ENCODE assay signal across 18 cellular contexts in genomic region chr15:81962438-81962837, GRCh38.
"Had no signal": no experiment of that assay in that cellular context is flagged by ENCODE, and none has a peak within 500 bp of the region (broad histone marks: within the 10 kb centered on the region; RNA-seq: fewer than 3 reads in every experiment).

No MANE protein-coding gene starts in this region.

- H3K36me3 ChIP-seq: esophagus muscularis mucosa, gastroesophageal sphincter, heart left ventricle, left lung, lower lobe of right lung had no signal

- H3K9me3 ChIP-seq: esophagus muscularis mucosa, gastroesophageal sphincter, lower lobe of right lung, mucosa of descending colon had no signal

- H3K4me1 ChIP-seq: esophagus muscularis mucosa, foreskin keratinocyte, gastroesophageal sphincter, heart left ventricle, left lung, lower lobe of right lung had no signal

- H3K4me3 ChIP-seq: coronary artery, dorsolateral prefrontal cortex, esophagus muscularis mucosa, gastroesophageal sphincter, heart left ventricle, hepatocyte, left lung, lower lobe of right lung, mucosa of descending colon had no signal

- ATAC-seq: foreskin keratinocyte; gastroesophageal sphincter; heart left ventricle; left cardiac atrium; left lung; left ventricle myocardium superior; lower lobe of right lung; mucosa of descending colon; naive thymus-derived CD8-positive, alpha-beta T cell had no signal

- H3K27ac ChIP-seq: coronary artery, dorsolateral prefrontal cortex, esophagus muscularis mucosa, foreskin keratinocyte, gastroesophageal sphincter, heart left ventricle, hepatocyte, left lung, lower lobe of right lung had no signal

- DNase-seq: dermis blood vessel endothelial cell; dorsolateral prefrontal cortex; effector CD4-positive, alpha-beta T cell; effector memory CD4-positive, alpha-beta T cell; foreskin keratinocyte; heart left ventricle; left cardiac atrium; left lung; left ventricle myocardium superior; lower lobe of right lung; mesenchymal stem cell; mucosa of descending colon; naive B cell; naive thymus-derived CD8-positive, alpha-beta T cell had no signal
